10 cellular contexts compared by ENCODE assay signal in the genomic region with DNA sequence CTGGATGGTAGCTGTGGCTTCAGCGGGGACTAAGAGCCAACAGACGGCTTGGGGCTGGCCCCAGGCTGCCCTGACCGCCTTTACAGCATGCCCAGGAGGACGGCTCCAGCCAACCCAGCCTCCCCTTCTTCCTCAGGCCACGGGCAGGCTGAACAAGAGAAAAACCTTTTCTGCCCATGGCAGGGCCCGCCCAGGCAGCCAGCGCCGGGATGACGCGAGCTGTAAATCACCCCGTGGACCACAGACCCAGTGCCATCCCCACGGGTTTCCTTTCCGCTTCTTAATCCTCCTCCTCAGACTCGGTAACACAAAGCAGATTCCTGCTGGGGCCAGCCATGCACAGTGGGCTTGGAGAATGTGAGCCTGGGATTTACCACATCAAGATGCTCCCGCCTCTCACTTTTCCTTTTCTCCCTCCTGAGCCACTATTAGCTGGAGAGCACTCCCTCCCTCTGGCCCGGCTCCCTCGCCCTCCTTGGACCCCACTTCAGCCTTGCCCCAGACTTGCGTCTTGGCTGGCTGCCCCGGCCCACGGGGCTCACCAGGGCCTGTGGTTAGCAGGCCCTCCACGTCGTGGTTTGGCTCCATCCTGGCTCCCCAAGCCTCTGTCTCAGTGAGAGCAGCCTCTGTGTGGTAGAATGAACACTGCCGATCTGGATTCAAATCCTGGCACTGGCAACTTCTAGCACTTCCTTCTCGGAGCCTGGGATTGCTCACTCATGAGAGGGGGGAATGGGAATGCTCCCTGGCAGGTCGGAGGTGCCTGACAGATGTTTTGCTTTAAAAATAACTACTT. TPM values are rescaled to one million over a fixed set of nuclear protein-coding genes. Genes with fewer than 3 reads are reported as not detected.
DNase-seq lines count a peak whose midpoint lies in the region; ATAC-seq and TF ChIP-seq lines count a peak whose summit lies in the region.
"Had no signal": no experiment of that assay in that cellular context is flagged by ENCODE, and none has a peak within 500 bp of the region (broad histone marks: within the 10 kb centered on the region; RNA-seq: fewer than 3 reads in every experiment).

No MANE protein-coding gene starts in this region.

- no peaks in the 10 kb centered on the region for H3K9me3 ChIP-seq in cardiac muscle cell (ENCODE audit: low read depth)
- H3K9me3 ChIP-seq in skeletal muscle tissue (ENCODE audit: control insufficient read depth in 3 of 3, low read length in 3 of 3) = no peaks in the 10 kb centered on the region

- H3K9ac ChIP-seq in skeletal muscle tissue (ENCODE audit: low read depth in 1 of 3, low read length in 3 of 3) = peak overlapping the region in 1 of 3 donors; percentile 54

- DNase-seq in GM03348 (ENCODE audit: low spot score) (peak; percentile 93), cardiac muscle cell (ENCODE audit: low read depth in 1 of 2, low spot score in 1 of 2) (peak in 1 of 2 donors; percentile 97), NCI-H1417 treated with DMSO at 0.1 percent for 48 hours (lab: John Stamatoyannopoulos, UW) (no peak), NCI-H1105 treated with DMSO at 0.1 percent for 48 hours (lab: John Stamatoyannopoulos, UW) (no peak), GM19238 (ENCODE audit: insufficient read length, low spot score) (no peak)
- no peak for DNase-seq in stimulated activated naive CD4-positive, alpha-beta T cell treated with Interleukin-2 at 50 U/mL for 16 hours (lab: John Stamatoyannopoulos, UW)
- DNase-seq: left colon, NCI-H1436 treated with DMSO at 0.1 percent for 48 hours had no signal

- H3K27me3 ChIP-seq in cardiac muscle cell (no peaks in the 10 kb centered on the region), skeletal muscle tissue (ENCODE audit: control insufficient read depth in 3 of 3, insufficient read depth in 3 of 3, low read length in 3 of 3) (no peaks in the 10 kb centered on the region)

- H3K27ac ChIP-seq in cardiac muscle cell (peak overlapping the region; percentile 45), skeletal muscle tissue (ENCODE audit: low read depth, low read length) (peak overlapping the region; percentile 0)

- H3K4me3 ChIP-seq in cardiac muscle cell (no peak overlapping the region), skeletal muscle tissue (ENCODE audit: low read length in 3 of 3) (no peak overlapping the region)

- peak; percentile 77 for ATAC-seq in SK-N-SH treated with all-trans-retinoic acid at 6 μM for 48 hours
- ATAC-seq: left colon had no signal

- H3K4me1 ChIP-seq in cardiac muscle cell (ENCODE audit: low read depth) = peaks cover 12% of the 10 kb centered on the region
- H3K4me1 ChIP-seq in skeletal muscle tissue (ENCODE audit: control insufficient read depth in 3 of 3, insufficient read depth in 3 of 3, low read length in 3 of 3) = peaks cover 28 to 47% (median 34%) of the 10 kb centered on the region in 3 donors

- no peak for TF ChIP-seq CTCF in cardiac muscle cell (IDR thresholded peaks at IDR 0.05; ENCODE audit: low read depth, low read length)

- no peaks in the 10 kb centered on the region for H3K36me3 ChIP-seq in cardiac muscle cell
- peaks cover 17 to 27% (median 21%) of the 10 kb centered on the region in 3 donors for H3K36me3 ChIP-seq in skeletal muscle tissue (ENCODE audit: control insufficient read depth in 3 of 3, insufficient read depth in 3 of 3, low read length in 3 of 3)

TF ChIP-seq in SK-N-SH treated with all-trans-retinoic acid at 6 μM for 48 hours, 23 proteins besides CTCF, POLR2A, EP300 and RAD21:
- TF ChIP-seq, protein P1, sequence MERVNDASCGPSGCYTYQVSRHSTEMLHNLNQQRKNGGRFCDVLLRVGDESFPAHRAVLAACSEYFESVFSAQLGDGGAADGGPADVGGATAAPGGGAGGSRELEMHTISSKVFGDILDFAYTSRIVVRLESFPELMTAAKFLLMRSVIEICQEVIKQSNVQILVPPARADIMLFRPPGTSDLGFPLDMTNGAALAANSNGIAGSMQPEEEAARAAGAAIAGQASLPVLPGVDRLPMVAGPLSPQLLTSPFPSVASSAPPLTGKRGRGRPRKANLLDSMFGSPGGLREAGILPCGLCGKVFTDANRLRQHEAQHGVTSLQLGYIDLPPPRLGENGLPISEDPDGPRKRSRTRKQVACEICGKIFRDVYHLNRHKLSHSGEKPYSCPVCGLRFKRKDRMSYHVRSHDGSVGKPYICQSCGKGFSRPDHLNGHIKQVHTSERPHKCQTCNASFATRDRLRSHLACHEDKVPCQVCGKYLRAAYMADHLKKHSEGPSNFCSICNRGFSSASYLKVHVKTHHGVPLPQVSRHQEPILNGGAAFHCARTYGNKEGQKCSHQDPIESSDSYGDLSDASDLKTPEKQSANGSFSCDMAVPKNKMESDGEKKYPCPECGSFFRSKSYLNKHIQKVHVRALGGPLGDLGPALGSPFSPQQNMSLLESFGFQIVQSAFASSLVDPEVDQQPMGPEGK (CRISPR knock-in tag; IDR thresholded peaks at IDR 0.05; ENCODE audit: borderline replicate concordance) = no peak
- TF ChIP-seq ESRRG (CRISPR knock-in tag; IDR thresholded peaks at IDR 0.05) (no peak), RARB (CRISPR knock-in tag; IDR thresholded peaks at IDR 0.05) (no peak), ZNF8 (CRISPR knock-in tag; IDR thresholded peaks at IDR 0.05) (no peak), OSR1 (CRISPR knock-in tag; IDR thresholded peaks at IDR 0.05) (no peak), ZNF70 (CRISPR knock-in tag; IDR thresholded peaks at IDR 0.05) (no peak), ZC3H10 (CRISPR knock-in tag; IDR thresholded peaks at IDR 0.05) (no peak), TOX (CRISPR knock-in tag; IDR thresholded peaks at IDR 0.05; ENCODE audit: borderline replicate concordance) (no peak), ARNTL (CRISPR knock-in tag; IDR thresholded peaks at IDR 0.05; ENCODE audit: borderline replicate concordance, low read depth) (no peak), ISL1 (CRISPR knock-in tag; IDR thresholded peaks at IDR 0.05) (no peak), ZFP30 (CRISPR knock-in tag; IDR thresholded peaks at IDR 0.05) (no peak)

RNA-seq across cellular contexts. Expression of a gene that starts 31.4 kb away (rescaled TPM):
- total RNA-seq in cardiac muscle cell (10.6 and 12.6 TPM in 2 replicates), skeletal muscle tissue (8.4 TPM)
- 4.8 and 6.3 TPM in 2 replicates for polyA plus RNA-seq in cardiac muscle cell
